1 cellular context compared by ENCODE assay signal in genomic region chr9:135476981-135477380, GRCh38.
TF ChIP-seq lines count a peak whose summit lies in the region.

No MANE protein-coding gene starts in this region.

TF ChIP-seq in SK-N-SH, 30 proteins besides CTCF, POLR2A, EP300 and RAD21:
- no peak for TF ChIP-seq TEAD4 (IDR thresholded peaks at IDR 0.05; ENCODE audit: borderline replicate concordance, insufficient read depth)
- TF ChIP-seq PBX3 (IDR thresholded peaks at IDR 0.05): no peak
- no peak for TF ChIP-seq YY1 (IDR thresholded peaks at IDR 0.05; ENCODE audit: low read depth)
- TF ChIP-seq EZH2phosphoT487 (IDR thresholded peaks at IDR 0.05; ENCODE audit: borderline replicate concordance, low read depth): no peak
- no peak for TF ChIP-seq RXRA (IDR thresholded peaks at IDR 0.05; ENCODE audit: borderline replicate concordance, low read depth)
- no peak for TF ChIP-seq GATA2 (CRISPR knock-in tag; IDR thresholded peaks at IDR 0.05)
- no peak for TF ChIP-seq TCF12 (IDR thresholded peaks at IDR 0.05)
- TF ChIP-seq TAF1 (IDR thresholded peaks at IDR 0.05; ENCODE audit: borderline replicate concordance, low read depth, low read length): no peak
- no peak for TF ChIP-seq IRF3 (IDR thresholded peaks at IDR 0.05; ENCODE audit: low read depth, low read length)
- TF ChIP-seq CHD2 (IDR thresholded peaks at IDR 0.05; ENCODE audit: low read length, partially characterized antibody): no peak
- TF ChIP-seq FOXM1 (IDR thresholded peaks at IDR 0.05; ENCODE audit: low read depth): no peak
